In the genomic region with DNA sequence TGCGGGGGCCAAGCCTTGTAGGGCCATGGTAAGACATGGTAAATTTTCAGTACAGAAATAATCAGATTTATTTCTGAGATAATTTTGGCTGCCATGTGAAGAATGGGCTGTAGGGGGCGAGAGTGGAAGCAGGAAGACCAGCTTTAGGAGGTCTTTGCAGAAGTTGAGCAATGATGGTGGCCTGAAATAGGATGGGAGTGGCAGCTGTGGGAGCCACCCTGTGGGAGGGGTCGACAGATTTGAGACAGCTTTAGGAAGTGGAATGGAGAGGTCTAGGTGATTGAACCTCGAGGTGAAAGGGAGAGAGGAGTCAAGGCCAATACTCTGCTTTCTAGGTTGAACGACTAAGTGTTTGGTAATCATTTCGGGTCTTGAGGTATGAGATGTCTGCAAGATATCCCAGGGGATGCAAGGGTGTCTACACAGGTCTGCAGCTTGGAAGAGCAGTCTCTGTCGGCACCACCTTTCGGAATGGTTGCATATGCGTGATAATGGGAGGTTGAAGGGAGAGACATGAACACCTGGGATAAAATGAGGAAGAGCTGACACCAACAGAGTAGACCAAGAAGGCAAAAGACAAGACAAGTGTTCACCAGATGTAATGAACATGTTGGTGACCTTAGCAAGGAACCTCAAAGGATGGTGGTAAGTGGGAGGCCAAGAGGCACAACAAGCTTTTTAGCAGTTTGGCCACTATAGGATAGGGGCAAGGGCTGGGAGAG, we compare ENCODE assay signal across 8 cellular contexts. TPM values are rescaled to one million over a fixed set of nuclear protein-coding genes. Genes with fewer than 3 reads are reported as not detected.
DNase-seq lines count a peak whose midpoint lies in the region; ATAC-seq, FAIRE-seq and TF ChIP-seq lines count a peak whose summit lies in the region.

No MANE protein-coding gene starts in this region.

- TF ChIP-seq CTCF in heart right ventricle (IDR thresholded peaks at IDR 0.05): peak; percentile 28 to 68 (median 57)
- peak; percentile 78 for TF ChIP-seq CTCF in neural cell (IDR thresholded peaks at IDR 0.05; ENCODE audit: poor library complexity, severe bottlenecking)

- H4K20me1 ChIP-seq in neural cell (ENCODE audit: insufficient read depth): no peaks in the 10 kb centered on the region

- peak; percentile 68 for TF ChIP-seq RAD21 in neural cell (conservative IDR thresholded peaks at IDR 0.05)

- WGBS in heart right ventricle, 2 donors: 57 to 58% methylated on average over 9 of the region's 9 CpGs
- 51 to 56% methylated on average over 9 of the region's 9 CpGs for WGBS in aorta, 2 donors

- H2AFZ ChIP-seq in neural cell (ENCODE audit: low read depth, low read length): no peak overlapping the region

- no peaks in the 10 kb centered on the region for H3F3A ChIP-seq in neural cell (ENCODE audit: insufficient read depth, low read length, poor library complexity, severe bottlenecking)

- DNase-seq in heart right ventricle (no peak), Right ventricle myocardium inferior (ENCODE audit: missing footprints) (no peak), MV-4-11 (lab: John Stamatoyannopoulos, UW) (peak; percentile 88), dermis blood vessel endothelial cell (peak; percentile 72), putamen (ENCODE audit: low spot score) (no peak), aorta (no peak)

- FAIRE-seq in TTC549 (lab: Jason Lieb, UNC): peak; percentile 75

- H3K9me2 ChIP-seq in neural cell (ENCODE audit: insufficient read depth, low read length): no peaks in the 10 kb centered on the region

- H3K27ac ChIP-seq in heart right ventricle: peak overlapping the region in 1 of 10 donors; percentile 31
- no peak overlapping the region for H3K27ac ChIP-seq in neural cell (ENCODE audit: low read length)
- H3K27ac ChIP-seq in aorta (ENCODE audit: low read depth in 1 of 2, low read length in 2 of 2): no peak overlapping the region

- no peak for TF ChIP-seq EP300 in neural cell (conservative IDR thresholded peaks at IDR 0.05; ENCODE audit: poor library complexity, severe bottlenecking)

- H3K4me2 ChIP-seq in neural cell (ENCODE audit: low read length): no peak overlapping the region

- H3K4me1 ChIP-seq in heart right ventricle (peaks cover 0 to 32% (median 9%) of the 10 kb centered on the region in 9 donors), aorta (ENCODE audit: control insufficient read depth in 1 of 2, insufficient read depth in 2 of 2, low read length in 2 of 2) (no peaks in the 10 kb centered on the region)

- H3K27me3 ChIP-seq in heart right ventricle (no peaks in the 10 kb centered on the region), neural cell (ENCODE audit: insufficient read depth, low read depth, low read length) (no peaks in the 10 kb centered on the region), aorta (ENCODE audit: control insufficient read depth in 1 of 2, insufficient read depth in 2 of 2, low read length in 1 of 2) (no peaks in the 10 kb centered on the region)

- no peak overlapping the region for H3K9ac ChIP-seq in neural cell (ENCODE audit: low read length)

- intact Hi-C loops in heart right ventricle (cut with DNase I): no loop called here
- intact Hi-C loops in Right ventricle myocardium inferior (cut with DNase I): loop anchor here (10.0 kb wide), 1 partner anchor 301 kb away; a partner anchor contains a TSS
- intact Hi-C loops in aorta (cut with DNase I): no loop called here

- H3K4me3 ChIP-seq in heart right ventricle (no peak overlapping the region), neural cell (ENCODE audit: low read length) (no peak overlapping the region), aorta (ENCODE audit: low read length in 2 of 2) (no peak overlapping the region)

- no peaks in the 10 kb centered on the region for H3K9me3 ChIP-seq in heart right ventricle
- no peaks in the 10 kb centered on the region for H3K9me3 ChIP-seq in neural cell (ENCODE audit: low read length)
- no peaks in the 10 kb centered on the region for H3K9me3 ChIP-seq in aorta (ENCODE audit: control insufficient read depth, low read length)

- H3K36me3 ChIP-seq in heart right ventricle (peaks cover 0 to 30% (median 23%) of the 10 kb centered on the region in 9 donors), neural cell (ENCODE audit: insufficient read depth, low read length) (no peaks in the 10 kb centered on the region), aorta (ENCODE audit: control insufficient read depth in 1 of 2, insufficient read depth in 2 of 2, low read length in 1 of 2) (peaks cover 0 to 2% of the 10 kb centered on the region in 2 donors)

- ATAC-seq in heart right ventricle (no peak), Right ventricle myocardium inferior (no peak), aorta (ENCODE audit: low FRiP score) (no peak)

- H3K79me2 ChIP-seq in neural cell (replicated peaks; ENCODE audit: insufficient read depth, low read length): no peaks in the 10 kb centered on the region

TF ChIP-seq in neural cell, 6 proteins besides CTCF, POLR2A, EP300 and RAD21:
- TF ChIP-seq TAF1 (IDR thresholded peaks at IDR 0.05; ENCODE audit: low read depth) (no peak), SMC3 (conservative IDR thresholded peaks at IDR 0.05; ENCODE audit: poor library complexity) (peak; percentile 70)

RNA-seq across cellular contexts. Expression of a gene that starts 4.2 kb away (rescaled TPM):
- total RNA-seq in heart right ventricle: 10 to 100 TPM; 23.7 to 40.6 (median 32.4) TPM
- polyA plus RNA-seq in heart right ventricle: 10 to 100 TPM; 29.0 to 29.8 TPM
- total RNA-seq in Right ventricle myocardium inferior: 40.8 TPM
- 51.1 and 67.7 TPM in 2 replicates for total RNA-seq in dermis blood vessel endothelial cell
- polyA plus RNA-seq in neural cell: 93.5 and 97.2 TPM in 2 replicates
- polyA minus RNA-seq in neural cell: 108 and 109 TPM in 2 replicates
- total RNA-seq in aorta: 10 to 100 TPM; 62.9 to 67.5 TPM
- 10 to 100 TPM; 18.7 to 35.7 TPM for polyA plus RNA-seq in aorta

RNA-seq across cellular contexts. Expression of a gene that starts 15.6 kb away (rescaled TPM):
- total RNA-seq in heart right ventricle (10 to 100 TPM; 35.9 to 56.3 (median 42.5) TPM), Right ventricle myocardium inferior (57.5 TPM), dermis blood vessel endothelial cell (59.2 and 68.4 TPM in 2 replicates), aorta (10 to 100 TPM; 39.1 to 75.4 TPM)
- polyA plus RNA-seq in heart right ventricle (10 to 100 TPM; 30.8 to 34.4 TPM), neural cell (71.7 and 73.8 TPM in 2 replicates), aorta (10 to 100 TPM; 26.5 to 45.9 TPM)
- 105 and 112 TPM in 2 replicates for polyA minus RNA-seq in neural cell

RNA-seq across cellular contexts. Expression of a gene that starts 17.1 kb away (rescaled TPM):
- total RNA-seq in heart right ventricle (10 to 100 TPM; 16.3 to 28.3 (median 19.6) TPM), Right ventricle myocardium inferior (20.8 TPM), dermis blood vessel endothelial cell (37.0 and 40.2 TPM in 2 replicates), aorta (10 to 100 TPM; 25.8 to 39.7 TPM)
- polyA plus RNA-seq in heart right ventricle (10 to 100 TPM; 27.8 to 37.2 TPM), neural cell (59.9 and 77.4 TPM in 2 replicates), aorta (10 to 100 TPM; 13.4 to 59.8 TPM)
- polyA minus RNA-seq in neural cell: 30.2 and 31.2 TPM in 2 replicates

RNA-seq across cellular contexts. Expression of a gene that starts 33.4 kb away (rescaled TPM):
- total RNA-seq in heart right ventricle (10 to 100 TPM; 12.4 to 16.4 (median 13.6) TPM), Right ventricle myocardium inferior (14.5 TPM), dermis blood vessel endothelial cell (0.17 TPM in 1 of 2 replicates, not detected in the other), aorta (1 to 10 TPM; 1.4 to 2.1 TPM)
- polyA plus RNA-seq in heart right ventricle (1 to 10 TPM in 1 of 2 donors, under 1 TPM in 1; 0.64 to 6.5 TPM), neural cell (not detected in 2 replicates), aorta (1 to 10 TPM in 1 of 2 donors, under 1 TPM in 1; 0.88 to 1.4 TPM)
- polyA minus RNA-seq in neural cell: not detected in 2 replicates

Comparison
In these comparisons a context has a peak if more than half of its experiments do, and no peak if none do; other contexts are left out.
1. DNase-seq: peak in MV-4-11 (single experiment) and dermis blood vessel endothelial cell (single experiment); none in heart right ventricle (0 of 2), Right ventricle myocardium inferior (single experiment), putamen (single experiment) and aorta (0 of 2).